In the genomic region with DNA sequence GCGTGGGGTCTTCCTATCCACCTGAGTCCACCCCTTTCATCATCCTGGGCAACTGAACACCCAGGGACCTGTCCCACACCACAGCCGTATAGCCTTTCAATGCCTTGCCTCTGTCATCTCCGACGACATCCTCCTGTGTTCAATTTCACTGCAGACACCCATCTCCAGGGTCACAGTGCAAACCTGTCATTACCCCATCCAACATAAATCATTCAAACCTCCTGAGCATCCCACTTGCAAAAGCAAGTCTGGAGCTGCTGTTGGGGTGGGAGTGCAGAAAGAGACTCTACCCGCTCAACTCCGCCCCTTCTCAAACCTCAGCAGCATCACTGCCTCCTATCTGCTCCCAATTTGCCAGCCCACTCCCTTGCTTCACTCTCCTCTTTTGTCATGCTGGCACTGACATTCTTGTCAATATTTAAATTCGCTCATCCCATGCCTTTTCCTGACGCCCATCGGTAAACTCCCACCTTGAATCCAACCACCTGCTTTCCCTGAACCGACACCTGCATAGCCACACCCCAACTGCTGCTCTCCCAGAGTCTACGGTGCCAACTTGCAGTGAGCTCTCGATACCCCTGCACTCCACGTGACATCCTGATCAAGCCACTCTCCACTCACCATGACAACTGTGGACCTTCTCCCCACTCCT, we compare ENCODE assay signal across 13 cellular contexts. TPM values are rescaled to one million over a fixed set of nuclear protein-coding genes. Genes with fewer than 3 reads are reported as not detected.
DNase-seq lines count a peak whose midpoint lies in the region; ATAC-seq lines count a peak whose summit lies in the region.
"Had no signal": no experiment of that assay in that cellular context is flagged by ENCODE, and none has a peak within 500 bp of the region (broad histone marks: within the 10 kb centered on the region; RNA-seq: fewer than 3 reads in every experiment).

No MANE protein-coding gene starts in this region.

- no peaks in the 10 kb centered on the region for H3K9me3 Mint-ChIP-seq in activated CD4-positive, alpha-beta T cell treated with anti-CD3 and anti-CD28 coated beads, Interleukin-2, amount 10 ng/mL, durations not matched to agents 7 days and 5 days
- no peaks in the 10 kb centered on the region for H3K9me3 Mint-ChIP-seq in activated CD4-positive, alpha-beta memory T cell treated with anti-CD3 and anti-CD28 coated beads, Interleukin-2, amount 10 ng/mL, durations not matched to agents 7 days and 5 days
- no peaks in the 10 kb centered on the region for H3K9me3 Mint-ChIP-seq in stimulated activated memory B cell treated with anti-CD40 and anti-IgM and Interleukin-4, amounts not matched to agents 10 μg/mL and 1 μg/mL and 100 μg/mL, for 72 hours

- ATAC-seq in stimulated activated memory B cell treated with anti-CD40 and anti-IgM and Interleukin-4, amounts not matched to agents 10 μg/mL and 1 μg/mL and 100 μg/mL, for 72 hours, result no peak
- ATAC-seq: activated CD8-positive, alpha-beta memory T cell treated with anti-CD3 and anti-CD28 coated beads, Interleukin-2, amount 10 ng/mL, durations not matched to agents 7 days and 5 days had no signal

- H3K27ac Mint-ChIP-seq in activated CD4-positive, alpha-beta T cell treated with anti-CD3 and anti-CD28 coated beads, Interleukin-2, amount 10 ng/mL, durations not matched to agents 7 days and 5 days, result peak overlapping the region; percentile 5
- peak overlapping the region; percentile 13 for H3K27ac Mint-ChIP-seq in activated CD4-positive, alpha-beta memory T cell treated with anti-CD3 and anti-CD28 coated beads, Interleukin-2, amount 10 ng/mL, durations not matched to agents 7 days and 5 days
- peak overlapping the region; percentile 59 for H3K27ac Mint-ChIP-seq in stimulated activated memory B cell treated with anti-CD40 and anti-IgM and Interleukin-4, amounts not matched to agents 10 μg/mL and 1 μg/mL and 100 μg/mL, for 72 hours

- H3K4me1 Mint-ChIP-seq in activated CD4-positive, alpha-beta T cell treated with anti-CD3 and anti-CD28 coated beads, Interleukin-2, amount 10 ng/mL, durations not matched to agents 7 days and 5 days, result no peaks in the 10 kb centered on the region
- H3K4me1 Mint-ChIP-seq in activated CD4-positive, alpha-beta memory T cell treated with anti-CD3 and anti-CD28 coated beads, Interleukin-2, amount 10 ng/mL, durations not matched to agents 7 days and 5 days, result peaks cover 7% of the 10 kb centered on the region
- peaks cover 12% of the 10 kb centered on the region for H3K4me1 Mint-ChIP-seq in stimulated activated memory B cell treated with anti-CD40 and anti-IgM and Interleukin-4, amounts not matched to agents 10 μg/mL and 1 μg/mL and 100 μg/mL, for 72 hours

- CTCF ChIA-PET in activated CD4-positive, alpha-beta T cell treated with anti-CD3 and anti-CD28 coated beads, Interleukin-2, amount 10 ng/mL, durations not matched to agents 7 days and 5 days (lab: Charles Lee), result interaction anchor here (0.6 to 1.6 kb wide), 2 partner anchors 19 to 65 kb away, joined by 3 read pairs; no protein-coding TSS in a partner anchor
- CTCF ChIA-PET in activated CD4-positive, alpha-beta memory T cell treated with anti-CD3 and anti-CD28 coated beads, Interleukin-2, amount 10 ng/mL, durations not matched to agents 7 days and 5 days (lab: Charles Lee), result no interaction called here

- H3K36me3 Mint-ChIP-seq in activated CD4-positive, alpha-beta T cell treated with anti-CD3 and anti-CD28 coated beads, Interleukin-2, amount 10 ng/mL, durations not matched to agents 7 days and 5 days (ENCODE audit: low read depth), result peaks cover 74% of the 10 kb centered on the region
- H3K36me3 Mint-ChIP-seq in activated CD4-positive, alpha-beta memory T cell treated with anti-CD3 and anti-CD28 coated beads, Interleukin-2, amount 10 ng/mL, durations not matched to agents 7 days and 5 days (ENCODE audit: low read depth), result peaks cover 84% of the 10 kb centered on the region
- peaks cover 75% of the 10 kb centered on the region for H3K36me3 Mint-ChIP-seq in stimulated activated memory B cell treated with anti-CD40 and anti-IgM and Interleukin-4, amounts not matched to agents 10 μg/mL and 1 μg/mL and 100 μg/mL, for 72 hours

- no peak for DNase-seq in activated CD4-positive, alpha-beta T cell treated with anti-CD3 and anti-CD28 coated beads, Interleukin-2, amount 10 ng/mL, durations not matched to agents 7 days and 5 days
- DNase-seq in activated CD4-positive, alpha-beta T cell treated with anti-CD3 and anti-CD28 coated beads for 4 hours, result no peak
- DNase-seq in activated CD4-positive, alpha-beta memory T cell treated with anti-CD3 and anti-CD28 coated beads, Interleukin-2, amount 10 ng/mL, durations not matched to agents 7 days and 5 days, result no peak
- DNase-seq in head of caudate nucleus, result peak in 26 of 42 donors; percentile 11 to 81 (median 38)
- DNase-seq in cerebellar cortex (ENCODE audit: low spot score), result no peak
- DNase-seq in stimulated activated CD4-positive, alpha-beta T cell treated with anti-CD3 and anti-CD28 coated beads, Interleukin-4, amount 100 ng/mL, for 24 hours, result no peak
- DNase-seq in DMS 273 treated with DMSO at 0.1 percent for 48 hours (lab: John Stamatoyannopoulos, UW), result no peak
- DNase-seq: activated CD8-positive, alpha-beta memory T cell treated with anti-CD3 and anti-CD28 coated beads, Interleukin-2, amount 10 ng/mL, durations not matched to agents 7 days and 5 days; amniotic stem cell; Karpas-422; NCI-H1930; Right ventricle myocardium superior had no signal

- intact Hi-C loops in head of caudate nucleus (cut with DNase I), result no loop called here

- no peak overlapping the region for H3K4me3 Mint-ChIP-seq in activated CD4-positive, alpha-beta T cell treated with anti-CD3 and anti-CD28 coated beads, Interleukin-2, amount 10 ng/mL, durations not matched to agents 7 days and 5 days
- no peak overlapping the region for H3K4me3 Mint-ChIP-seq in activated CD4-positive, alpha-beta memory T cell treated with anti-CD3 and anti-CD28 coated beads, Interleukin-2, amount 10 ng/mL, durations not matched to agents 7 days and 5 days
- no peak overlapping the region for H3K4me3 Mint-ChIP-seq in stimulated activated memory B cell treated with anti-CD40 and anti-IgM and Interleukin-4, amounts not matched to agents 10 μg/mL and 1 μg/mL and 100 μg/mL, for 72 hours
- H3K4me3 Mint-ChIP-seq: activated CD8-positive, alpha-beta memory T cell treated with anti-CD3 and anti-CD28 coated beads, Interleukin-2, amount 10 ng/mL, durations not matched to agents 7 days and 5 days had no signal

- POLR2A ChIA-PET in activated CD4-positive, alpha-beta T cell treated with anti-CD3 and anti-CD28 coated beads, Interleukin-2, amount 10 ng/mL, durations not matched to agents 7 days and 5 days (lab: Charles Lee), result no interaction called here
- POLR2A ChIA-PET in activated CD4-positive, alpha-beta memory T cell treated with anti-CD3 and anti-CD28 coated beads, Interleukin-2, amount 10 ng/mL, durations not matched to agents 7 days and 5 days (lab: Charles Lee), result interaction anchor here (3.1 kb wide), 1 partner anchor 37 kb away, joined by 11 read pairs; a partner anchor contains a TSS

- H3K27me3 Mint-ChIP-seq in activated CD4-positive, alpha-beta T cell treated with anti-CD3 and anti-CD28 coated beads, Interleukin-2, amount 10 ng/mL, durations not matched to agents 7 days and 5 days, result no peaks in the 10 kb centered on the region
- H3K27me3 Mint-ChIP-seq in activated CD4-positive, alpha-beta memory T cell treated with anti-CD3 and anti-CD28 coated beads, Interleukin-2, amount 10 ng/mL, durations not matched to agents 7 days and 5 days, result no peaks in the 10 kb centered on the region
- no peaks in the 10 kb centered on the region for H3K27me3 Mint-ChIP-seq in stimulated activated memory B cell treated with anti-CD40 and anti-IgM and Interleukin-4, amounts not matched to agents 10 μg/mL and 1 μg/mL and 100 μg/mL, for 72 hours
- H3K27me3 Mint-ChIP-seq: activated CD8-positive, alpha-beta memory T cell treated with anti-CD3 and anti-CD28 coated beads, Interleukin-2, amount 10 ng/mL, durations not matched to agents 7 days and 5 days had no signal

RNA-seq across cellular contexts. Expression of a gene that starts 37.0 kb away (rescaled TPM):
- 100 to 1,000 TPM in 1 of 2 experiments, 10 to 100 TPM in 1; 79.9 to 101 TPM for total RNA-seq in activated CD4-positive, alpha-beta T cell treated with anti-CD3 and anti-CD28 coated beads, Interleukin-2, amount 10 ng/mL, durations not matched to agents 7 days and 5 days
- total RNA-seq in activated CD4-positive, alpha-beta memory T cell treated with anti-CD3 and anti-CD28 coated beads, Interleukin-2, amount 10 ng/mL, durations not matched to agents 7 days and 5 days, result 10 to 100 TPM; 85.4 to 85.5 TPM

RNA-seq across cellular contexts. Expression of a gene that starts 44.0 kb away (rescaled TPM):
- total RNA-seq in activated CD4-positive, alpha-beta T cell treated with anti-CD3 and anti-CD28 coated beads, Interleukin-2, amount 10 ng/mL, durations not matched to agents 7 days and 5 days, result 100 to 1,000 TPM; 144 to 147 TPM
- total RNA-seq in activated CD4-positive, alpha-beta memory T cell treated with anti-CD3 and anti-CD28 coated beads, Interleukin-2, amount 10 ng/mL, durations not matched to agents 7 days and 5 days, result 100 to 1,000 TPM; 115 to 133 TPM

Comparison
In these comparisons a context has a peak if more than half of its experiments do, and no peak if none do; other contexts are left out.
1. DNase-seq: peak in head of caudate nucleus (26 of 42); none in activated CD4-positive, alpha-beta T cell treated with anti-CD3 and anti-CD28 coated beads, Interleukin-2, amount 10 ng/mL, durations not matched to agents 7 days and 5 days (single experiment), activated CD4-positive, alpha-beta T cell treated with anti-CD3 and anti-CD28 coated beads for 4 hours (0 of 2), activated CD4-positive, alpha-beta memory T cell treated with anti-CD3 and anti-CD28 coated beads, Interleukin-2, amount 10 ng/mL, durations not matched to agents 7 days and 5 days (single experiment), cerebellar cortex (single experiment), stimulated activated CD4-positive, alpha-beta T cell treated with anti-CD3 and anti-CD28 coated beads, Interleukin-4, amount 100 ng/mL, for 24 hours (single experiment) and DMS 273 treated with DMSO at 0.1 percent for 48 hours (single experiment).
2. H3K27ac Mint-ChIP-seq: peak in every context shown above with its lines; median percentile 59 in stimulated activated memory B cell treated with anti-CD40 and anti-IgM and Interleukin-4, amounts not matched to agents 10 μg/mL and 1 μg/mL and 100 μg/mL, for 72 hours; 13 in activated CD4-positive, alpha-beta memory T cell treated with anti-CD3 and anti-CD28 coated beads, Interleukin-2, amount 10 ng/mL, durations not matched to agents 7 days and 5 days; 5 in activated CD4-positive, alpha-beta T cell treated with anti-CD3 and anti-CD28 coated beads, Interleukin-2, amount 10 ng/mL, durations not matched to agents 7 days and 5 days.